ENCODE assay signal across 29 cellular contexts in the genomic region with DNA sequence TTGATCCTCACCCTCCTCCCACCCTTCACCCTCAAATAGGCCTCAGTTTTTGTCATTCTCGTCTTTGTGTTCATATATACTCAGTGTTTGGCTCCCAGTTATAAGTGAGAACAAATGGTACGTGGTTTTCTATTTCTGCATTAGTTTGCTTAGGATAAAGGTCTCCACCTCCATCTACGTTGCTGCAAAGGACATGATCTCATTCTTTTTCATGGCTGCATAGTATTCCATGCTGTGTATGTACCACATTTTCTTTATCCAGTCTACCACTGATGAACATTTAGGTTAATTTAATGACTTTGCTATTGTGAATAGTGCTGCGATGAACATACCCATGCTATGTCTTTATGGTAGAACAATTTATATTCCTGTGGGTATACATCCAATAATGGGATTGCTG.
"Had no signal": no experiment of that assay in that cellular context is flagged by ENCODE, and none has a peak within 500 bp of the region (broad histone marks: within the 10 kb centered on the region; RNA-seq: fewer than 3 reads in every experiment).

No MANE protein-coding gene starts in this region.

- H3K79me2 ChIP-seq: parathyroid adenoma had no signal

- H3K4me1 Mint-ChIP-seq: naive thymus-derived CD8-positive, alpha-beta T cell; nephron progenitor cell; neural crest cell; stimulated activated effector memory CD8-positive, alpha-beta T cell treated with anti-CD3 and anti-CD28 coated beads, Interleukin-12 subunit alpha, Interleukin-12 subunit beta, amount 100 ng/mL, for 72 hours; stimulated activated naive B cell treated with anti-CD40 and anti-IgM and Interleukin-4, amounts not matched to agents 10 μg/mL and 1 μg/mL and 100 μg/mL, for 72 hours had no signal

- H3K4me3 ChIP-seq: ovary, psoas muscle, right lobe of liver, sigmoid colon, stomach, thoracic aorta, tibial artery, transverse colon, upper lobe of right lung, uterus had no signal

- H3K4me1 ChIP-seq: parathyroid adenoma, psoas muscle, right lobe of liver, sigmoid colon, stomach, tibial artery, transverse colon, upper lobe of right lung, uterus had no signal

- H3K27me3 ChIP-seq: ovary, right lobe of liver, sigmoid colon, stomach, tibial artery, transverse colon, upper lobe of right lung, uterus had no signal

- FAIRE-seq: small intestine had no signal

- H3K27ac Mint-ChIP-seq: naive thymus-derived CD8-positive, alpha-beta T cell; natural killer cell treated with Interleukin-12 subunit alpha and Interleukin-12 subunit beta and Interleukin-15 and Interleukin-18, amount 100 ng/mL, for 72 hours; nephron progenitor cell; progenitor cell of endocrine pancreas; stimulated activated effector memory CD8-positive, alpha-beta T cell treated with anti-CD3 and anti-CD28 coated beads, Interleukin-12 subunit alpha, Interleukin-12 subunit beta, amount 100 ng/mL, for 72 hours; stimulated activated naive B cell treated with anti-CD40 and anti-IgM and Interleukin-4, amounts not matched to agents 10 μg/mL and 1 μg/mL and 100 μg/mL, for 72 hours; stimulated activated naive CD8-positive, alpha-beta T cell treated with anti-CD3 and anti-CD28 coated beads, Interleukin-15, Interleukin-2, amounts not matched to agents 100 ng/mL and 50 ng/mL, for 24 hours; type B pancreatic cell had no signal

- H3K36me3 Mint-ChIP-seq: naive thymus-derived CD8-positive, alpha-beta T cell; natural killer cell treated with Interleukin-12 subunit alpha and Interleukin-12 subunit beta and Interleukin-15 and Interleukin-18, amount 100 ng/mL, for 72 hours; stimulated activated effector memory CD8-positive, alpha-beta T cell treated with anti-CD3 and anti-CD28 coated beads, Interleukin-12 subunit alpha, Interleukin-12 subunit beta, amount 100 ng/mL, for 72 hours; stimulated activated naive B cell treated with anti-CD40 and anti-IgM and Interleukin-4, amounts not matched to agents 10 μg/mL and 1 μg/mL and 100 μg/mL, for 72 hours; type B pancreatic cell had no signal

- H2AFZ ChIP-seq: parathyroid adenoma had no signal

- H3K27me3 Mint-ChIP-seq: progenitor cell of endocrine pancreas; stimulated activated naive CD8-positive, alpha-beta T cell treated with anti-CD3 and anti-CD28 coated beads, Interleukin-15, Interleukin-2, amounts not matched to agents 100 ng/mL and 50 ng/mL, for 24 hours had no signal

- H3K36me3 ChIP-seq: ovary, right lobe of liver, sigmoid colon, stomach, thoracic aorta, tibial artery, transverse colon, upper lobe of right lung, uterus had no signal

- ATAC-seq: naive thymus-derived CD8-positive, alpha-beta T cell; natural killer cell treated with Interleukin-12 subunit alpha and Interleukin-12 subunit beta and Interleukin-15 and Interleukin-18, amount 100 ng/mL, for 72 hours; psoas muscle; right cardiac atrium; right lobe of liver; stimulated activated effector memory CD8-positive, alpha-beta T cell treated with anti-CD3 and anti-CD28 coated beads, Interleukin-12 subunit alpha, Interleukin-12 subunit beta, amount 100 ng/mL, for 72 hours; stimulated activated naive B cell treated with anti-CD40 and anti-IgM and Interleukin-4, amounts not matched to agents 10 μg/mL and 1 μg/mL and 100 μg/mL, for 72 hours; upper lobe of right lung had no signal

- DNase-seq: naive thymus-derived CD8-positive, alpha-beta T cell; nephron progenitor cell; occipital lobe; ovary; posterior cingulate gyrus; psoas muscle; right cardiac atrium; right lobe of liver; sigmoid colon; small intestine; stimulated activated CD4-positive, alpha-beta T cell treated with anti-CD3 and anti-CD28 coated beads, Interleukin-15, amount 100 ng/mL, for 24 hours; stimulated activated CD4-positive, alpha-beta T cell treated with anti-CD3 and anti-CD28 coated beads, Interleukin-2, amount 100 ng/mL, for 24 hours; stimulated activated CD4-positive, alpha-beta T cell treated with anti-CD3 and anti-CD28 coated beads, Interleukin-2, amount 100 ng/mL, for 48 hours; stimulated activated CD4-positive, alpha-beta T cell treated with anti-CD3 and anti-CD28 coated beads, Interleukin-4, amount 100 ng/mL, for 24 hours; stimulated activated naive B cell treated with anti-CD40 and anti-IgM and Interleukin-4, amounts not matched to agents 10 μg/mL and 1 μg/mL and 100 μg/mL, for 72 hours; stimulated activated naive CD4-positive, alpha-beta T cell treated with Interleukin-2 at 50 U/mL for 16 hours; stomach; tibial artery; transverse colon; upper lobe of right lung; uterus had no signal

- H3K9ac ChIP-seq: parathyroid adenoma had no signal

- H3K4me3 Mint-ChIP-seq: naive thymus-derived CD8-positive, alpha-beta T cell; natural killer cell treated with Interleukin-12 subunit alpha and Interleukin-12 subunit beta and Interleukin-15 and Interleukin-18, amount 100 ng/mL, for 72 hours; nephron progenitor cell; neural crest cell; stimulated activated effector memory CD8-positive, alpha-beta T cell treated with anti-CD3 and anti-CD28 coated beads, Interleukin-12 subunit alpha, Interleukin-12 subunit beta, amount 100 ng/mL, for 72 hours; stimulated activated naive B cell treated with anti-CD40 and anti-IgM and Interleukin-4, amounts not matched to agents 10 μg/mL and 1 μg/mL and 100 μg/mL, for 72 hours; stimulated activated naive CD8-positive, alpha-beta T cell treated with anti-CD3 and anti-CD28 coated beads, Interleukin-15, Interleukin-2, amounts not matched to agents 100 ng/mL and 50 ng/mL, for 24 hours; type B pancreatic cell had no signal

- H3K9me3 ChIP-seq: ovary, right lobe of liver, sigmoid colon, thoracic aorta had no signal

- H3K27ac ChIP-seq: ovary, parathyroid adenoma, psoas muscle, right lobe of liver, sigmoid colon, stomach, thoracic aorta, tibial artery, transverse colon, upper lobe of right lung, uterus had no signal

- H3K9me3 Mint-ChIP-seq: natural killer cell treated with Interleukin-12 subunit alpha and Interleukin-12 subunit beta and Interleukin-15 and Interleukin-18, amount 100 ng/mL, for 72 hours; stimulated activated effector memory CD8-positive, alpha-beta T cell treated with anti-CD3 and anti-CD28 coated beads, Interleukin-12 subunit alpha, Interleukin-12 subunit beta, amount 100 ng/mL, for 72 hours; stimulated activated naive B cell treated with anti-CD40 and anti-IgM and Interleukin-4, amounts not matched to agents 10 μg/mL and 1 μg/mL and 100 μg/mL, for 72 hours; stimulated activated naive CD8-positive, alpha-beta T cell treated with anti-CD3 and anti-CD28 coated beads, Interleukin-15, Interleukin-2, amounts not matched to agents 100 ng/mL and 50 ng/mL, for 24 hours; type B pancreatic cell had no signal
